1 cellular context compared by ENCODE assay signal in genomic region chr19:3060852-3061182, GRCh38.
TF ChIP-seq lines count a peak whose summit lies in the region.

No MANE protein-coding gene starts in this region.

TF ChIP-seq in endothelial cell of umbilical vein, 7 proteins besides CTCF, POLR2A, EP300 and RAD21:
- TF ChIP-seq JUN (IDR thresholded peaks at IDR 0.05; ENCODE audit: borderline replicate concordance, insufficient read depth, insufficient read length, low read depth) (no peak), FOS (IDR thresholded peaks at IDR 0.05; ENCODE audit: borderline replicate concordance, insufficient read depth, low read length) (no peak), MAX (IDR thresholded peaks at IDR 0.05; ENCODE audit: insufficient read depth, insufficient read length) (no peak), POLR2AphosphoS5 (IDR thresholded peaks at IDR 0.05; ENCODE audit: insufficient read depth, low read depth, low read length) (no peak), GATA2 (IDR thresholded peaks at IDR 0.05; ENCODE audit: insufficient read depth, insufficient read length, low read depth, low read length) (no peak), EZH2 (IDR thresholded peaks at IDR 0.05; ENCODE audit: borderline replicate concordance, low read depth, low read length, severe bottlenecking) (no peak), MYC (IDR thresholded peaks at IDR 0.05; ENCODE audit: low read depth, low read length) (no peak)
